ENCODE assay signal across 8 cellular contexts in genomic region chr17:69414408-69415274, GRCh38. TPM values are rescaled to one million over a fixed set of nuclear protein-coding genes. Genes with fewer than 3 reads are reported as not detected.
DNase-seq lines count a peak whose midpoint lies in the region; ATAC-seq and TF ChIP-seq lines count a peak whose summit lies in the region.

TSS of gene MAP2K6 (plus strand) at chr17:69414697. CDS start at chr17:69414985, 288 bp downstream.

- H3K27me3 ChIP-seq in AG04450 (ENCODE audit: control insufficient read depth, insufficient read depth, low read length) = peaks cover 2% of the 10 kb centered on the region

- no peaks in the 10 kb centered on the region for H3K9me3 Mint-ChIP-seq in activated CD4-positive, alpha-beta T cell treated with anti-CD3 and anti-CD28 coated beads, Interleukin-2, amount 10 ng/mL, durations not matched to agents 24 days and 14 days

- peaks cover 7% of the 10 kb centered on the region for H3K4me1 Mint-ChIP-seq in activated CD4-positive, alpha-beta T cell treated with anti-CD3 and anti-CD28 coated beads, Interleukin-2, amount 10 ng/mL, durations not matched to agents 24 days and 14 days

- POLR2A ChIA-PET in AG04450 (lab: Yijun Ruan, JAX) = interaction anchor here (1.1 kb wide), 1 partner anchor 125 kb away, joined by 3 read pairs; no protein-coding TSS in a partner anchor

- WGBS in lower leg skin, 2 donors = 0% methylated on average over 27 of the region's 27 CpGs

- no peak within 1 kb of the TSS for H3K27ac Mint-ChIP-seq in activated CD4-positive, alpha-beta T cell treated with anti-CD3 and anti-CD28 coated beads, Interleukin-2, amount 10 ng/mL, durations not matched to agents 24 days and 14 days

- H3K36me3 Mint-ChIP-seq in activated CD4-positive, alpha-beta T cell treated with anti-CD3 and anti-CD28 coated beads, Interleukin-2, amount 10 ng/mL, durations not matched to agents 24 days and 14 days (ENCODE audit: low read depth) = no peaks in the 10 kb centered on the region

- TF ChIP-seq CTCF in AG04450 (IDR thresholded peaks at IDR 0.05; ENCODE audit: low read depth, low read length) (no peak), lower leg skin (IDR thresholded peaks at IDR 0.05) (no peak)

- intact Hi-C loops in activated CD4-positive, alpha-beta T cell treated with anti-CD3 and anti-CD28 coated beads, Interleukin-2, amount 10 ng/mL, durations not matched to agents 24 days and 14 days (cut with micrococcal nuclease) = loop anchor here (1.0 kb wide), 1 partner anchor 87 kb away; the partner anchor contains the start of gene ABCA5
- intact Hi-C loops in lower leg skin (cut with DNase I; ENCODE audit: low total_unique reads) = no loop called here

- peak; percentile 97 for ATAC-seq in GM18867 (IDR thresholded peaks at IDR 0.05; ENCODE audit: unreplicated experiment)
- peak; percentile 94 for ATAC-seq in HG03066 (IDR thresholded peaks at IDR 0.05; ENCODE audit: low read depth, unreplicated experiment)

- no peak for DNase-seq in AG04450 (ENCODE audit: low read depth, low spot score)
- DNase-seq in NCI-H345 treated with DMSO at 0.1 percent for 48 hours (lab: John Stamatoyannopoulos, UW; ENCODE audit: unreplicated experiment) = peak; percentile 68
- peak; percentile 93 for DNase-seq in activated CD4-positive, alpha-beta T cell treated with anti-CD3 and anti-CD28 coated beads, Interleukin-2, amount 10 ng/mL, durations not matched to agents 24 days and 14 days
- peak; percentile 89 for DNase-seq in ecto neural progenitor cell (ENCODE audit: low spot score)
- DNase-seq in lower leg skin (ENCODE audit: low spot score in 2 of 2) = peak; percentile 74 to 96
- peak; percentile 66 to 72 for DNase-seq in stimulated activated CD4-positive, alpha-beta T cell treated with anti-CD3 and anti-CD28 coated beads, Interleukin-4, amount 100 ng/mL, for 48 hours (ENCODE audit: low read depth in 2 of 2)

- H3K27me3 Mint-ChIP-seq in activated CD4-positive, alpha-beta T cell treated with anti-CD3 and anti-CD28 coated beads, Interleukin-2, amount 10 ng/mL, durations not matched to agents 24 days and 14 days = no peaks in the 10 kb centered on the region

- TF ChIP-seq POLR2A in lower leg skin (IDR thresholded peaks at IDR 0.05) = no peak

- H3K4me3 ChIP-seq in AG04450 (ENCODE audit: low read depth, low read length) (peak within 1 kb of the TSS; percentile 67), lower leg skin (ENCODE audit: low read depth, poor library complexity, severe bottlenecking) (peak within 1 kb of the TSS; percentile 26)

- H3K4me3 Mint-ChIP-seq in activated CD4-positive, alpha-beta T cell treated with anti-CD3 and anti-CD28 coated beads, Interleukin-2, amount 10 ng/mL, durations not matched to agents 24 days and 14 days = no peak within 1 kb of the TSS

- CTCF ChIA-PET in AG04450 (lab: Charles Lee) = interaction anchor here (0.7 to 2.0 kb wide), 4 partner anchors 20 to 109 kb away, joined by 3 to 7 read pairs (median 5); no protein-coding TSS in a partner anchor

- no peaks in the 10 kb centered on the region for H3K9me3 ChIP-seq in AG04450 (ENCODE audit: control insufficient read depth, insufficient read depth, low read length)

- H3K27ac ChIP-seq in AG04450 (ENCODE audit: low read depth, low read length) = no peak within 1 kb of the TSS

RNA-seq across cellular contexts. Expression of gene MAP2K6, which starts in this region (rescaled TPM):
- polyA plus RNA-seq in AG04450 (2011; rRNA removed) = 8.8 and 10.9 TPM in 2 replicates
- 15.4 and 16.2 TPM in 2 replicates for polyA minus RNA-seq in AG04450 (2011; rRNA and poly(A)+ RNA removed)
- total RNA-seq in activated CD4-positive, alpha-beta T cell treated with anti-CD3 and anti-CD28 coated beads, Interleukin-2, amount 10 ng/mL, durations not matched to agents 24 days and 14 days = 1.4 and 1.8 TPM in 2 replicates
- 1 to 10 TPM; 1.7 to 4.4 (median 2.0) TPM for total RNA-seq in lower leg skin
